ENCODE assay signal across 18 cellular contexts in the genomic region with DNA sequence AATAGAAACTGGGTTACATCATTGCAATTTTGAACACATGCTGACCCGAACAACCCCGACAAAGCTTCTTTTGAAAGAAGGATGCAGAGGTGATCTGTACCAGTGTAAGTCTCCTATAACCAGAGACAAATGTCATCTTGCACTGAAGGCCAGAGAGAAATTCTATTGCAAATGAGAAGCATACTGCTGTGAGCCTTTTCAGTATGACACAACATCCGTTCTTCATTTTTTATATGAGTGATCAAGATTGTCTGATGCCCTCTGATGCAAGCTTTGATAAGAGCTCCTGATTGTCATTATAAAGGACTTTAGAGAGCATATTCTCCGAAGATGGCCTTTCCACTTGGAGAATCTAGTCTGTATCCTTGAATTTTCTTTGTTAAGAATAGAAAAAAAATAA. TPM values are rescaled to one million over a fixed set of nuclear protein-coding genes. Genes with fewer than 3 reads are reported as not detected.
DNase-seq lines count a peak whose midpoint lies in the region; ATAC-seq, FAIRE-seq and TF ChIP-seq lines count a peak whose summit lies in the region.
"Had no signal": no experiment of that assay in that cellular context is flagged by ENCODE, and none has a peak within 500 bp of the region (broad histone marks: within the 10 kb centered on the region; RNA-seq: fewer than 3 reads in every experiment).

No MANE protein-coding gene starts in this region.

- no peaks in the 10 kb centered on the region for H3K79me2 ChIP-seq in SK-N-SH (ENCODE audit: insufficient read depth)
- no peaks in the 10 kb centered on the region for H3K79me2 ChIP-seq in GM12878 (ENCODE audit: control insufficient read depth, insufficient read depth, low read length)

- H2AFZ ChIP-seq in SK-N-SH (ENCODE audit: low read depth) (no peak overlapping the region), GM12878 (ENCODE audit: control insufficient read depth, low read depth, low read length) (no peak overlapping the region)

- DNase-seq in SK-N-SH (no peak), EL (peak; percentile 6), NB4 (ENCODE audit: low read depth) (peak; percentile 71), GM12878 (ENCODE audit: low read depth, low spot score) (no peak), T1000 (lab: John Stamatoyannopoulos, UW) (no peak), islet precursor cell (no peak)
- DNase-seq in stimulated activated CD4-positive, alpha-beta T cell treated with anti-CD3 and anti-CD28 coated beads, Interleukin-4, amount 100 ng/mL, for 4 hours: no peak
- DNase-seq: BE2C; CD4-positive, alpha-beta memory T cell; MV-4-11; NCI-H1436; NCI-H345; NCI-H69; NK-92 treated with Interleukin-12 subunit alpha and Interleukin-12 subunit beta, amount 100 ng/mL, for 24 hours; SJCRH30 had no signal

- H3K4me1 ChIP-seq in SK-N-SH (ENCODE audit: control insufficient read depth in 1 of 2, insufficient read depth in 2 of 2, low read depth in 1 of 2, low read length in 1 of 2): peaks cover 0 to 29% of the 10 kb centered on the region in 2 experiments; a peak in 3 of 4 replicates
- no peaks in the 10 kb centered on the region for H3K4me1 ChIP-seq in GM12878 (ENCODE audit: control insufficient read depth, insufficient read depth, low read length)

- CTCF ChIA-PET in SK-N-SH (lab: Yijun Ruan, JAX) (interaction anchor here (0.8 kb wide), 1 partner anchor 142 kb away, joined by 3 read pairs; no protein-coding TSS in a partner anchor), GM12878 (lab: Yijun Ruan, JAX) (interaction anchor here (1.9 to 2.1 kb wide), 2 partner anchors 23 to 223 kb away, joined by 5 read pairs; no protein-coding TSS in a partner anchor)

- H3F3A ChIP-seq in SK-N-SH (replicated peaks; ENCODE audit: insufficient read depth): peaks cover 20% of the 10 kb centered on the region

- no peaks in the 10 kb centered on the region for H3K9me3 ChIP-seq in SK-N-SH
- H3K9me3 ChIP-seq in GM12878 (replicated peaks; ENCODE audit: control insufficient read depth, insufficient read depth, low read length): no peaks in the 10 kb centered on the region
- H3K9me3 ChIP-seq: BE2C, SJCRH30 had no signal

- SMC1A ChIA-PET in GM12878 (lab: Charles Lee; ENCODE audit: uncharacterized antibody, unreplicated experiment): no interaction called here

- no peaks in the 10 kb centered on the region for H3K9me2 ChIP-seq in SK-N-SH

- TF ChIP-seq EP300 in SK-N-SH (IDR thresholded peaks at IDR 0.05; ENCODE audit: borderline replicate concordance in 1 of 2, low read depth in 1 of 2, low read length in 1 of 2): peak in 1 of 2 experiments; percentile 27; a peak in 1 of 4 replicates
- no peak for TF ChIP-seq EP300 in GM12878 (IDR thresholded peaks at IDR 0.05; ENCODE audit: borderline replicate concordance in 1 of 2, control insufficient read depth in 1 of 2, low read depth in 2 of 2, low read length in 2 of 2)

- RAD21 ChIA-PET in GM12878 (lab: Charles Lee; ENCODE audit: unreplicated experiment): no interaction called here

- peak overlapping the region in 1 of 2 experiments; percentile 9; a peak in 1 of 4 replicates for H3K27ac ChIP-seq in SK-N-SH (ENCODE audit: low read depth in 2 of 2, low read length in 1 of 2)
- H3K27ac ChIP-seq in GM12878 (ENCODE audit: control insufficient read depth, insufficient read depth): no peak overlapping the region
- H3K27ac ChIP-seq: SJCRH30 had no signal

- peak overlapping the region; percentile 40; the same call in 1 of the 2 replicates for H3K4me2 ChIP-seq in SK-N-SH
- no peak overlapping the region for H3K4me2 ChIP-seq in GM12878 (ENCODE audit: control insufficient read depth, insufficient read depth)

- BruUV-seq in GM12878 (replicated peaks; lab: Mats Ljungman, UMichigan): no TSS peak

- ATAC-seq in SK-N-SH treated with all-trans-retinoic acid at 6 μM for 48 hours (no peak; the same call in 2 of the 3 replicates), GM12878 (peak; percentile 43; the same call in 2 of the 3 replicates)
- ATAC-seq: HCT116 had no signal

- no peak for FAIRE-seq in GM12878 (lab: Jason Lieb, UNC)
- FAIRE-seq: D721Med had no signal

- in situ Hi-C loops in GM12878 (cut with MboI): no loop called here

- WGBS in SK-N-SH (ENCODE audit: low lambda C conversion rate): 32% methylated on average over 4 of the region's 4 CpGs
- WGBS in GM12878 (ENCODE audit: insufficient coverage, insufficient replicate concordance, low lambda C conversion rate, missing lambda C conversion rate): 27% methylated on average over 4 of the region's 4 CpGs

- H3K36me3 ChIP-seq in SK-N-SH (replicated peaks in 1 of 2; ENCODE audit: control insufficient read depth in 1 of 2, insufficient read depth in 2 of 2, low read length in 1 of 2) (no peaks in the 10 kb centered on the region), GM12878 (ENCODE audit: control insufficient read depth in 2 of 2, insufficient read depth in 2 of 2, low read length in 1 of 2) (no peaks in the 10 kb centered on the region)
- H3K36me3 ChIP-seq: BE2C, SJCRH30 had no signal

- H4K20me1 ChIP-seq in SK-N-SH (ENCODE audit: insufficient read depth): no peaks in the 10 kb centered on the region
- H4K20me1 ChIP-seq in GM12878 (ENCODE audit: control insufficient read depth, insufficient read depth): no peaks in the 10 kb centered on the region

- H3K4me3 ChIP-seq in SK-N-SH (ENCODE audit: low read depth in 2 of 2, low read length in 1 of 2): no peak overlapping the region
- H3K4me3 ChIP-seq in NB4 (ENCODE audit: low read depth, low read length): no peak overlapping the region
- no peak overlapping the region for H3K4me3 ChIP-seq in GM12878
- H3K4me3 ChIP-seq: SJCRH30 had no signal

- TF ChIP-seq RAD21 in SK-N-SH (IDR thresholded peaks at IDR 0.05; ENCODE audit: low read length) (no peak), GM12878 (IDR thresholded peaks at IDR 0.05; ENCODE audit: insufficient read depth, low read depth, low read length) (no peak)

- POLR2A ChIA-PET in SK-N-SH (lab: Yijun Ruan, JAX) (no interaction called here), GM12878 (lab: Charles Lee) (no interaction called here)

- intact Hi-C loops in GM12878 (cut with micrococcal nuclease; ENCODE audit: unreplicated experiment): no loop called here

- H3K27me3 ChIP-seq in SK-N-SH (ENCODE audit: insufficient read depth) (no peaks in the 10 kb centered on the region), GM12878 (replicated peaks in 1 of 2; ENCODE audit: control insufficient read depth in 2 of 2, insufficient read depth in 2 of 2, low read length in 1 of 2) (no peaks in the 10 kb centered on the region; a peak in 1 of 4 replicates)
- H3K27me3 ChIP-seq: BE2C, SJCRH30 had no signal

- TF ChIP-seq CTCF in SK-N-SH (IDR thresholded peaks at IDR 0.05) (no peak), NB4 (IDR thresholded peaks at IDR 0.05; ENCODE audit: low read depth, low read length) (no peak), GM12878 (IDR thresholded peaks at IDR 0.05 in 2 of 3, conservative IDR thresholded peaks at IDR 0.05 in 1 of 3; ENCODE audit: control insufficient read depth in 2 of 3, extremely low read depth in 1 of 3, insufficient read depth in 1 of 3, low read depth in 3 of 3, low read length in 3 of 3) (no peak)

- no peak overlapping the region for H3K9ac ChIP-seq in SK-N-SH
- no peak overlapping the region for H3K9ac ChIP-seq in GM12878 (ENCODE audit: control insufficient read depth, insufficient read depth, low read length)

- TF ChIP-seq POLR2A in NB4 (IDR thresholded peaks at IDR 0.05; ENCODE audit: extremely low read depth, insufficient read length): no peak
- no peak for TF ChIP-seq POLR2A in GM12878 (IDR thresholded peaks at IDR 0.05; ENCODE audit: low read depth, low read length)

TF ChIP-seq in SK-N-SH, 30 proteins besides CTCF, POLR2A, EP300 and RAD21 (continues in another document):
- TF ChIP-seq MEF2A (IDR thresholded peaks at IDR 0.05; ENCODE audit: borderline replicate concordance, low read depth) (no peak), NFIC (IDR thresholded peaks at IDR 0.05; ENCODE audit: borderline replicate concordance) (no peak), CHD2 (IDR thresholded peaks at IDR 0.05; ENCODE audit: low read length, partially characterized antibody) (no peak), ELF1 (IDR thresholded peaks at IDR 0.05) (no peak)

TF ChIP-seq in SK-N-SH treated with all-trans-retinoic acid at 6 μM for 48 hours, 23 proteins besides CTCF, POLR2A, EP300 and RAD21:
- no peak for TF ChIP-seq ZNF70 (CRISPR knock-in tag; IDR thresholded peaks at IDR 0.05)

TF ChIP-seq in GM12878, 131 proteins besides CTCF, POLR2A, EP300 and RAD21 (continues in another document):
- TF ChIP-seq SP1 (IDR thresholded peaks at IDR 0.05; ENCODE audit: low read depth, low read length) (no peak), POU2F2 (IDR thresholded peaks at IDR 0.05; ENCODE audit: borderline replicate concordance, low read depth, low read length) (no peak), MYB (IDR thresholded peaks at IDR 0.05; ENCODE audit: borderline replicate concordance, low read depth, low read length) (no peak), JUNB (IDR thresholded peaks at IDR 0.05) (peak; percentile 26; the same call in 1 of the 2 replicates), NBN (IDR thresholded peaks at IDR 0.05) (no peak)

RNA-seq across cellular contexts. Expression of a gene that starts 36.9 kb away (rescaled TPM):
- 22.2 and 25.4 TPM in 2 replicates for polyA plus RNA-seq in SK-N-SH (2012; rRNA removed)
- polyA plus RNA-seq in SK-N-SH (2012; cell fraction: cytosol; rRNA removed): 26.6 and 26.8 TPM in 2 replicates
- polyA plus RNA-seq in SK-N-SH (2012; cell fraction: nucleus; rRNA removed): 15.3 and 18.2 TPM in 2 replicates
- total RNA-seq in GM12878 (2013; cell fraction: nucleolus; rRNA removed): 1.4 and 1.5 TPM in 2 replicates
- 0.11 and 0.49 TPM in 2 replicates for total RNA-seq in GM12878 (2014; rRNA removed)
- 0.23 and 0.40 TPM in 2 replicates for total RNA-seq in GM12878 (2014; rRNA removed; fragmentation: Illumina TruSeq; extraction: Trizol)
- total RNA-seq in GM12878 (2021): 0.41 and 1.1 TPM in 2 replicates
- polyA plus RNA-seq in GM12878 (2011; ENCODE audit: low read depth): not detected
- polyA plus RNA-seq in GM12878 (2011; rRNA removed): 7.6 and 11.9 TPM in 2 replicates
- polyA plus RNA-seq in GM12878 (2011; cell fraction: cytosol; rRNA removed): 3.5 and 4.4 TPM in 2 replicates
- 5.1 and 6.7 TPM in 2 replicates for polyA plus RNA-seq in GM12878 (2011; cell fraction: nucleus; rRNA removed)
- polyA plus RNA-seq in GM12878 (2012): 0.24 and 0.46 TPM in 2 replicates
- polyA plus RNA-seq in GM12878 (2014; fragmentation: Illumina TruSeq; extraction: Trizol): 0.34 and 0.60 TPM in 2 replicates
- under 1 TPM; 0.20 to 0.31 TPM for polyA plus RNA-seq in GM12878 (2014; fragmentation: Nextera tagmentation; extraction: Ambion mirVana)
- 0.27 and 0.78 TPM in 2 replicates for polyA plus RNA-seq in GM12878 (2014; rRNA removed)
- polyA plus RNA-seq in GM12878 (2016; fragmentation: Nextera tagmentation; extraction: Ambion mirVana): under 1 TPM; 0.40 to 0.76 TPM
- polyA minus RNA-seq in GM12878 (2011; rRNA and poly(A)+ RNA removed): 6.0 and 8.1 TPM in 2 replicates
- polyA minus RNA-seq in GM12878 (2011; cell fraction: cytosol; rRNA and poly(A)+ RNA removed): 2.1 and 2.4 TPM in 2 replicates
- polyA minus RNA-seq in GM12878 (2011; cell fraction: nucleus; rRNA and poly(A)+ RNA removed): 4.6 and 5.9 TPM in 2 replicates
- total RNA-seq: CD4-positive, alpha-beta memory T cell had no signal
- polyA plus RNA-seq: CD4-positive, alpha-beta memory T cell had no signal

Comparison
In these comparisons a context has a peak if more than half of its experiments do, and no peak if none do; other contexts are left out.
1. DNase-seq: peak in EL (single experiment) and NB4 (single experiment); none in SK-N-SH (single experiment), GM12878 (single experiment), T1000 (single experiment), islet precursor cell (single experiment) and stimulated activated CD4-positive, alpha-beta T cell treated with anti-CD3 and anti-CD28 coated beads, Interleukin-4, amount 100 ng/mL, for 4 hours (0 of 2).